Comparison of ENCODE assay signal across 28 cellular contexts in the genomic region with DNA sequence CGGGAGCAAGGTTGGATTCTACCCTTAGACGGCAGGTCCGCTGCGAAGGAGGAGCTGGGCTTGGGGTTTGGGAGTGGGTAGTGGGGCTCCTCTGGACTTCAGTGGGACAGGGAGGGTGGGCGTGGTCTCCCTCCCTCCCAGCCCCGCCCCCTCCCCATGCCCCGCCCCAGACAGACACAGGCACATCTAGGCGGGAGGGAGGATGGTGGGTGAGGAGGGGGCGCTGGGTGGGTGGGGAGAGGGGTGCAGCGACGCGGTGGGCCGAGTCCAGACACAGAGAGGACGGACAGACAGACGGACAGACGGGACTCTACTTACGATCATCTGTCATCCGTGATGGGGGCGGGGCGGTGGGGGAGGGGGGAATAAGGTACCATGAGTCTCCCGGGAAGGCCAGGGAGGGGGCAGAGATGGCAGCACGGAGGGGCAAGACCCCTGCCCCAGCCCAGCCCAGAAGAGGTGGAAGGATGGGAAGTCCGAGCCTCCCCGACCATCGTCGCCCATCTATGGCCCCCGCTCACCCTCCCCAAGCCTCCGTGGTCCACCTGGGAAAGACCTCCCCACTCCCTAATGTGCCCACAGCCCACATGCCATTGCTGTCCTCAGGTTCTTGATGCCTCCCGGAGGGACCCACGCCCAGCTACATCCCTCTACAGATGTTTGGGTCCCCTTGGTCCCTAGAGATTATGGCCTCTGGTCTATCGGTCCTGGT.
"Had no signal": no experiment of that assay in that cellular context is flagged by ENCODE, and none has a peak within 500 bp of the region (broad histone marks: within the 10 kb centered on the region; RNA-seq: fewer than 3 reads in every experiment).

No MANE protein-coding gene starts in this region.

- H3K36me3 ChIP-seq: ascending aorta, MG63, Peyer's patch had no signal

- H3K27ac ChIP-seq: ascending aorta, body of pancreas, Peyer's patch, RWPE1 had no signal

- FAIRE-seq: bronchial epithelial cell, TTC549 had no signal

- H3K4me3 ChIP-seq: ascending aorta, body of pancreas, MG63, Peyer's patch had no signal

- ATAC-seq: body of pancreas, T-cell had no signal

- H3K9me3 ChIP-seq: Peyer's patch had no signal

- H3K27me3 ChIP-seq: ascending aorta, body of pancreas, Peyer's patch had no signal

- H3K4me1 ChIP-seq: ascending aorta, body of pancreas, Peyer's patch had no signal

- DNase-seq: activated CD4-positive, alpha-beta T cell treated with anti-CD3 and anti-CD28 coated beads, Interleukin-2, amount 10 ng/mL, durations not matched to agents 7 days and 5 days; activated CD4-positive, CD25-positive, alpha-beta regulatory T cell; activated CD8-positive, alpha-beta memory T cell treated with anti-CD3 and anti-CD28 coated beads for 24 hours; activated gamma-delta T cell; activated naive CD4-positive, alpha-beta T cell treated with anti-CD3 and anti-CD28 coated beads, Interleukin-2, amount 10 ng/mL, durations not matched to agents 7 days and 5 days; activated naive CD8-positive, alpha-beta T cell treated with anti-CD3 and anti-CD28 coated beads for 36 hours; activated T-cell treated with anti-CD3 and anti-CD28 coated beads, Interleukin-2, amount 50 U/mL, for 4 hours; body of pancreas; central memory CD4-positive, alpha-beta T cell; MG63; NCI-H1105; NCI-H1436; NCI-H1694 treated with DMSO at 0.1 percent for 48 hours; NCI-H2029 treated with DMSO at 0.1 percent for 48 hours; NCI-H345; NCI-H510A; NCI-H526 treated with DMSO at 0.1 percent for 48 hours; NK-92 treated with Interleukin-12 subunit alpha and Interleukin-12 subunit beta, amount 100 ng/mL, for 24 hours; OCI-M1; Peyer's patch; SHP77 treated with DMSO at 0.1 percent for 48 hours; T-cell; T-helper 2 cell; T1000 had no signal
